22 cellular contexts compared by ENCODE assay signal in the genomic region with DNA sequence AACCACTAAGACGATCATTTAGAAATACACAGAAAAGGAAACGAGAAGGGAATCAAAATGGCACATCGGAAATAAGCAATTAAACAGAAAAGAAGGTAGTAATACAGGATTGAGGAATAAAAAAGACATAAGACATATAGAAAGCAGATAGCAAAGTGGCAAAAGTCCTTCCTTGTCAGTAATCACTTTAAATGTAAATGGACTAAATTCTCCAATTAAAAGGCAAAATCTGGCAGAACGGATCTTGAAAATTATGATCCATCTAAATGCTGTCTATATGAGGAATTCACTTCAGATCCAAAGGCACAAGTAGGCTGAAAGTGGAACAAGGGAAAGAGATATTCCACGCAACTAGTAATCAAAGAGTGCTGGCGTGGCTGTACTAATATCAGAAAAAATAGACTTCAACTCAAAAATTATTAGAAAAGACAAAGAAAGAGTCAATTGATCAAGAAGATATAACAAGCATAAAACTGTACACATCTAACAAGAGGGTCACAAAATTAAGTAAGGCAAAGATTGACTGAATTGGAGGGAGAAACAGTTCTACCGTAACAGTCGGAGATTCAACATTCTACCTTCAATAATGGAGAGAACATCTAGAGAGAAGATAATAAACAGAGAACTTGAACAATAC. TPM values are rescaled to one million over a fixed set of nuclear protein-coding genes. Genes with fewer than 3 reads are reported as not detected.
DNase-seq lines count a peak whose midpoint lies in the region; TF ChIP-seq lines count a peak whose summit lies in the region.
"Had no signal": no experiment of that assay in that cellular context is flagged by ENCODE, and none has a peak within 500 bp of the region (broad histone marks: within the 10 kb centered on the region; RNA-seq: fewer than 3 reads in every experiment).

No MANE protein-coding gene starts in this region.

- H3K4me3 ChIP-seq in Loucy (ENCODE audit: low read length, poor library complexity, severe bottlenecking): no peak overlapping the region
- peak overlapping the region; percentile 13 for H3K4me3 ChIP-seq in adipocyte (ENCODE audit: low read length)
- H3K4me3 ChIP-seq: A549, GM12878 had no signal

- no peak for TF ChIP-seq CTCF in Loucy (conservative IDR thresholded peaks at IDR 0.05; ENCODE audit: low read length)

- H3K36me3 ChIP-seq in Loucy (ENCODE audit: insufficient read depth, low read length) (peaks cover 11% of the 10 kb centered on the region; the same call in 1 of the 2 replicates), adipocyte (ENCODE audit: control insufficient read depth, insufficient read depth, low read length, severe bottlenecking) (peaks cover 23% of the 10 kb centered on the region)

- no peaks in the 10 kb centered on the region for H3K27me3 ChIP-seq in Loucy (ENCODE audit: insufficient read depth, low read length, poor library complexity, severe bottlenecking)
- no peaks in the 10 kb centered on the region for H3K27me3 ChIP-seq in adipocyte (replicated peaks; ENCODE audit: control insufficient read depth, insufficient read depth, low read length)
- H3K27me3 ChIP-seq: BLaER1 treated with 17β-estradiol and CSF1 and Interleukin-3, amounts not matched to agents 10 nM and 100 nM had no signal

- peaks cover 8% of the 10 kb centered on the region for H4K20me1 ChIP-seq in Loucy (ENCODE audit: insufficient read depth, low read length, poor library complexity, severe bottlenecking)
- H4K20me1 ChIP-seq: BLaER1 treated with 17β-estradiol and CSF1 and Interleukin-3, amounts not matched to agents 10 nM and 100 nM had no signal

- peaks cover 33% of the 10 kb centered on the region for H3K9me3 Mint-ChIP-seq in T-helper 1 cell treated with Interleukin-12 subunit alpha and Interleukin-12 subunit beta and Interleukin-4 antibody, amounts not matched to agents 30 μg/mL and 1 μg/mL, for 36 hours
- H3K9me3 Mint-ChIP-seq in activated naive CD4-positive, alpha-beta T cell treated with anti-CD3 and anti-CD28 coated beads for 36 hours: peaks cover 15% of the 10 kb centered on the region

- H3K27me3 Mint-ChIP-seq in T-helper 1 cell treated with Interleukin-12 subunit alpha and Interleukin-12 subunit beta and Interleukin-4 antibody, amounts not matched to agents 30 μg/mL and 1 μg/mL, for 36 hours (ENCODE audit: low read depth): no peaks in the 10 kb centered on the region
- no peaks in the 10 kb centered on the region for H3K27me3 Mint-ChIP-seq in activated naive CD4-positive, alpha-beta T cell treated with anti-CD3 and anti-CD28 coated beads for 36 hours (ENCODE audit: low read depth)
- H3K27me3 Mint-ChIP-seq: B cell; CD4-positive, alpha-beta T cell had no signal

- H3K36me3 Mint-ChIP-seq in T-helper 1 cell treated with Interleukin-12 subunit alpha and Interleukin-12 subunit beta and Interleukin-4 antibody, amounts not matched to agents 30 μg/mL and 1 μg/mL, for 36 hours (ENCODE audit: low read depth): peaks cover 54% of the 10 kb centered on the region
- H3K36me3 Mint-ChIP-seq in activated naive CD4-positive, alpha-beta T cell treated with anti-CD3 and anti-CD28 coated beads for 36 hours (ENCODE audit: low read depth): peaks cover 58% of the 10 kb centered on the region

- peaks cover 10% of the 10 kb centered on the region for H3K4me1 Mint-ChIP-seq in T-helper 1 cell treated with Interleukin-12 subunit alpha and Interleukin-12 subunit beta and Interleukin-4 antibody, amounts not matched to agents 30 μg/mL and 1 μg/mL, for 36 hours (ENCODE audit: low read depth)
- H3K4me1 Mint-ChIP-seq in activated naive CD4-positive, alpha-beta T cell treated with anti-CD3 and anti-CD28 coated beads for 36 hours (ENCODE audit: low read depth): peaks cover 2% of the 10 kb centered on the region
- H3K4me1 Mint-ChIP-seq: B cell had no signal

- H3K4me1 ChIP-seq in Loucy (ENCODE audit: insufficient read depth, low read length, poor library complexity, severe bottlenecking): peaks cover 10% of the 10 kb centered on the region
- H3K4me1 ChIP-seq in adipocyte (ENCODE audit: control insufficient read depth, insufficient read depth, low read length): no peaks in the 10 kb centered on the region
- H3K4me1 ChIP-seq: A549, Caco-2 had no signal

- intact Hi-C loops in activated naive CD4-positive, alpha-beta T cell treated with anti-CD3 and anti-CD28 coated beads for 36 hours (cut with micrococcal nuclease): no loop called here
- intact Hi-C loops in posterior cingulate gyrus (cut with DNase I): no loop called here

- CTCF ChIA-PET in activated naive CD4-positive, alpha-beta T cell treated with anti-CD3 and anti-CD28 coated beads for 36 hours (lab: Charles Lee): interaction anchor here (0.7 kb wide), 1 partner anchor 91 kb away, joined by 3 read pairs; no protein-coding TSS in a partner anchor

- peaks cover 91% of the 10 kb centered on the region for H3K79me2 ChIP-seq in Loucy (ENCODE audit: insufficient read depth, low read length)

- H3K9ac ChIP-seq in Loucy (ENCODE audit: low read depth, low read length, poor library complexity, severe bottlenecking): no peak overlapping the region
- H3K9ac ChIP-seq in adipocyte (ENCODE audit: low read length): no peak overlapping the region
- H3K9ac ChIP-seq: BLaER1 treated with 17β-estradiol and CSF1 and Interleukin-3, amounts not matched to agents 10 nM and 100 nM had no signal

- H3K4me2 ChIP-seq in Loucy (ENCODE audit: low read depth, low read length, poor library complexity, severe bottlenecking): peak overlapping the region; percentile 76
- H3K4me2 ChIP-seq: A549; BLaER1 treated with 17β-estradiol and CSF1 and Interleukin-3, amounts not matched to agents 10 nM and 100 nM had no signal

- peak overlapping the region; percentile 26 for H3K27ac Mint-ChIP-seq in T-helper 1 cell treated with Interleukin-12 subunit alpha and Interleukin-12 subunit beta and Interleukin-4 antibody, amounts not matched to agents 30 μg/mL and 1 μg/mL, for 36 hours
- H3K27ac Mint-ChIP-seq in activated naive CD4-positive, alpha-beta T cell treated with anti-CD3 and anti-CD28 coated beads for 36 hours: no peak overlapping the region
- H3K27ac Mint-ChIP-seq: B cell; CD4-positive, alpha-beta T cell; CD8-positive, alpha-beta T cell had no signal

- H2AFZ ChIP-seq in Loucy (ENCODE audit: low read length): no peak overlapping the region

- H3K4me3 Mint-ChIP-seq in T-helper 1 cell treated with Interleukin-12 subunit alpha and Interleukin-12 subunit beta and Interleukin-4 antibody, amounts not matched to agents 30 μg/mL and 1 μg/mL, for 36 hours: no peak overlapping the region
- no peak overlapping the region for H3K4me3 Mint-ChIP-seq in activated naive CD4-positive, alpha-beta T cell treated with anti-CD3 and anti-CD28 coated beads for 36 hours
- H3K4me3 Mint-ChIP-seq: B cell; CD4-positive, alpha-beta T cell; CD8-positive, alpha-beta T cell had no signal

- H3K9me2 ChIP-seq in Loucy (replicated peaks; ENCODE audit: low read depth, low read length): no peaks in the 10 kb centered on the region

- DNase-seq in T-helper 1 cell: no peak
- DNase-seq in adipocyte (ENCODE audit: low read depth): no peak
- DNase-seq in HCEC 1CT: no peak
- DNase-seq in activated naive CD4-positive, alpha-beta T cell treated with anti-CD3 and anti-CD28 coated beads for 36 hours: no peak
- no peak for DNase-seq in posterior cingulate gyrus
- DNase-seq: AML-193; Caco-2; Calu3; CD4-positive, alpha-beta T cell; CD8-positive, alpha-beta T cell; DMS153; DMS53; DMS79; DND-41; EL; GDM1 had no signal

- H3K9me3 ChIP-seq in Loucy (ENCODE audit: insufficient read depth, low read depth, low read length): peaks cover 47% of the 10 kb centered on the region
- H3K9me3 ChIP-seq in adipocyte (ENCODE audit: control insufficient read depth, low read length): peaks cover 39% of the 10 kb centered on the region

- H3F3A ChIP-seq in Loucy (ENCODE audit: low read depth): no peaks in the 10 kb centered on the region

RNA-seq across cellular contexts. Expression of gene METRNL, which starts 36.8 kb away (rescaled TPM):
- total RNA-seq in activated naive CD4-positive, alpha-beta T cell treated with anti-CD3 and anti-CD28 coated beads for 36 hours: 10 to 100 TPM; 14.4 to 15.2 TPM
